In the genomic region with DNA sequence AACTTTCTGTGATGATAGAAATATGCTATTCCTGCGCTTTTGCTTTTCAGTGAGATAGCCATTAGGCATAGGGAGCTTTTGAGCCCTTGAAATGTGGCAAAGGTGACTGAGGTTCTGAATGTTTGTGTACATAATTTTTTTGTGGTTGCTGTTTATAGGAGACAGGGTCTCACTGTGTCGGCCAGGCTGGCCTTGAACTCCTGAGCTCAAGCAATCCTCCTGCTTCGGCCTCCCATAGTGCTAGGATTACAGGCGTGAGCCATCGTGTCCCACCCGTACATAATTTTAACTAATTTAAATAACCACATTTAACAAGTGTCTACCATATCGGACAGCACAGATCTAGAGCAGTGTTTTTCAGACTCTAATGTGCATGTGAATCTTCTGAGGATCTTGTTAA, we compare ENCODE assay signal across 25 cellular contexts.
"Had no signal": no experiment of that assay in that cellular context is flagged by ENCODE, and none has a peak within 500 bp of the region (broad histone marks: within the 10 kb centered on the region; RNA-seq: fewer than 3 reads in every experiment).

No MANE protein-coding gene starts in this region.

- H3K27me3 Mint-ChIP-seq: activated B cell treated with CpG ODN at 0.5 μM for 24 hours had no signal

- H3K27ac ChIP-seq: neutrophil, skin epidermis, testis had no signal

- H3K36me3 ChIP-seq: neutrophil had no signal

- H3K4me1 Mint-ChIP-seq: nephron progenitor cell had no signal

- H3K27me3 ChIP-seq: neutrophil, testis had no signal

- H3K27ac Mint-ChIP-seq: activated B cell treated with CpG ODN at 0.5 μM for 24 hours; activated T-helper 2 cell treated with anti-CD3 and anti-CD28 coated beads, Interferon-gamma antibody, Interleukin-2, Interleukin-4, amounts not matched to agents 10 μg/mL and 5 μg/mL and 100 μg/mL, durations not matched to agents 14 hours and 24 hours and 36 hours; nephron progenitor cell had no signal

- DNase-seq: activated B cell treated with CpG ODN at 0.5 μM for 24 hours; activated CD4-positive, alpha-beta T cell treated with anti-CD3 and anti-CD28 coated beads, Interleukin-2, amount 50 U/mL, for 4 hours; activated CD8-positive, alpha-beta memory T cell treated with anti-CD3 and anti-CD28 coated beads, Interleukin-2, amount 50 U/mL, for 4 hours; activated T-cell treated with anti-CD3 and anti-CD28 coated beads, Interleukin-2, amount 50 U/mL, for 1 hour; amygdala; caudate nucleus; cortex of kidney; foreskin fibroblast; head of caudate nucleus; hippocampal formation; left cardiac atrium; left ventricle myocardium superior; mucosa of descending colon; nephron progenitor cell; stimulated activated CD4-positive, alpha-beta T cell treated with anti-CD3 and anti-CD28 coated beads, Interleukin-12 subunit alpha, Interleukin-12 subunit beta, amount 100 ng/mL, for 4 hours; stimulated activated CD4-positive, alpha-beta T cell treated with anti-CD3 and anti-CD28 coated beads, Interleukin-4, amount 100 ng/mL, for 1 hour; stimulated activated naive CD8-positive, alpha-beta T cell treated with anti-CD3 and anti-CD28 coated beads, Interleukin-15, Interleukin-2, amounts not matched to agents 100 U/mL and 50 U/mL, for 24 hours; SW 1271; T-helper 2 cell; testis; trophoblast cell had no signal

- H3K4me1 ChIP-seq: testis had no signal

- H3K9me3 Mint-ChIP-seq: activated T-helper 2 cell treated with anti-CD3 and anti-CD28 coated beads, Interferon-gamma antibody, Interleukin-2, Interleukin-4, amounts not matched to agents 10 μg/mL and 5 μg/mL and 100 μg/mL, durations not matched to agents 14 hours and 24 hours and 36 hours had no signal

- H3K4me3 ChIP-seq: mucosa of descending colon, skin epidermis, testis had no signal

- H3K4me3 Mint-ChIP-seq: activated B cell treated with CpG ODN at 0.5 μM for 24 hours, nephron progenitor cell had no signal

- ATAC-seq: left cardiac atrium; left ventricle myocardium superior; mucosa of descending colon; sciatic nerve; stimulated activated naive CD8-positive, alpha-beta T cell treated with anti-CD3 and anti-CD28 coated beads, Interleukin-15, Interleukin-2, amounts not matched to agents 100 U/mL and 50 U/mL, for 24 hours had no signal

- H3K9me3 ChIP-seq: neutrophil, testis had no signal
